9 cellular contexts compared by ENCODE assay signal in genomic region chr18:59067873-59068272, GRCh38.
DNase-seq lines count a peak whose midpoint lies in the region; ATAC-seq and TF ChIP-seq lines count a peak whose summit lies in the region.
"Had no signal": no experiment of that assay in that cellular context is flagged by ENCODE, and none has a peak within 500 bp of the region (broad histone marks: within the 10 kb centered on the region; RNA-seq: fewer than 3 reads in every experiment).

No MANE protein-coding gene starts in this region.

- H3K9me2 ChIP-seq in OCI-LY1 (ENCODE audit: low read depth, low read length): no peaks in the 10 kb centered on the region

- H3K79me2 ChIP-seq in OCI-LY1 (ENCODE audit: insufficient read depth, low read length): no peaks in the 10 kb centered on the region; the same call in 1 of the 2 replicates

- H3K36me3 ChIP-seq in OCI-LY1 (ENCODE audit: insufficient read depth, low read length): no peaks in the 10 kb centered on the region
- no peaks in the 10 kb centered on the region for H3K36me3 ChIP-seq in uterus
- H3K36me3 ChIP-seq in CD4-positive, alpha-beta memory T cell (ENCODE audit: insufficient read depth, low read length): no peaks in the 10 kb centered on the region

- H3K4me3 ChIP-seq in OCI-LY1 (ENCODE audit: low read depth, low read length, poor library complexity, severe bottlenecking) (no peak overlapping the region), uterus (no peak overlapping the region)
- H3K4me3 ChIP-seq in CD4-positive, alpha-beta memory T cell (ENCODE audit: low read length in 2 of 2): no peak overlapping the region

- H3F3A ChIP-seq in OCI-LY1 (ENCODE audit: insufficient read depth, low read length): no peaks in the 10 kb centered on the region

- no peak overlapping the region for H2AFZ ChIP-seq in OCI-LY1 (ENCODE audit: low read length)

- H3K36me3 Mint-ChIP-seq in CD4-positive, alpha-beta memory T cell: no peaks in the 10 kb centered on the region

- TF ChIP-seq POLR2A in uterus (IDR thresholded peaks at IDR 0.05): no peak

- ATAC-seq in foreskin keratinocyte (no peak), HG02610 (IDR thresholded peaks at IDR 0.05; ENCODE audit: unreplicated experiment) (no peak)

- no peaks in the 10 kb centered on the region for H4K20me1 ChIP-seq in OCI-LY1 (ENCODE audit: insufficient read depth, low read length)

- no peak overlapping the region for H3K4me3 Mint-ChIP-seq in CD4-positive, alpha-beta memory T cell
- H3K4me3 Mint-ChIP-seq: dendritic cell treated with granulocyte-macrophage colony-stimulating factor and Interleukin-4, amounts not matched to agents 40 ng/mL and 50 ng/mL, for 4 days had no signal

- peaks cover 0 to 1% (median 0%) of the 10 kb centered on the region in 4 donors for H3K4me1 Mint-ChIP-seq in CD4-positive, alpha-beta memory T cell

- H3K9me3 ChIP-seq in OCI-LY1 (ENCODE audit: low read length): no peaks in the 10 kb centered on the region
- H3K9me3 ChIP-seq in uterus: no peaks in the 10 kb centered on the region
- H3K9me3 ChIP-seq in CD4-positive, alpha-beta memory T cell (ENCODE audit: control insufficient read depth in 1 of 2, low read length in 2 of 2): no peaks in the 10 kb centered on the region

- H3K9ac ChIP-seq in OCI-LY1 (ENCODE audit: low read length): no peak overlapping the region

- DNase-seq in stimulated activated CD4-positive, alpha-beta T cell treated with anti-CD3 and anti-CD28 coated beads, Interleukin-1b, Interleukin-23, amount 100 ng/mL, for 48 hours: peak; percentile 12
- no peak for DNase-seq in stimulated activated CD4-positive, alpha-beta T cell treated with anti-CD3 and anti-CD28 coated beads, Interleukin-4, amount 100 ng/mL, for 24 hours
- DNase-seq in foreskin keratinocyte (no peak), uterus (no peak), EL (no peak)
- DNase-seq in CD4-positive, alpha-beta memory T cell: no peak

- CTCF ChIA-PET in CD4-positive, alpha-beta memory T cell (lab: Charles Lee; ENCODE audit: partially characterized antibody): interaction anchor here (0.8 to 9.3 kb wide), 6 partner anchors 13 to 540 kb away, joined by 3 to 293 read pairs (median 4); no protein-coding TSS in a partner anchor

- H3K27ac ChIP-seq in OCI-LY1 (ENCODE audit: low read depth, low read length, poor library complexity, severe bottlenecking): no peak overlapping the region
- no peak overlapping the region for H3K27ac ChIP-seq in foreskin keratinocyte
- H3K27ac ChIP-seq in uterus: no peak overlapping the region
- no peak overlapping the region for H3K27ac ChIP-seq in CD4-positive, alpha-beta memory T cell (ENCODE audit: low read depth, low read length)

- H3K27me3 ChIP-seq in OCI-LY1 (ENCODE audit: insufficient read depth, low read length): peaks cover 6% of the 10 kb centered on the region; the same call in 1 of the 2 replicates
- H3K27me3 ChIP-seq in foreskin keratinocyte: no peaks in the 10 kb centered on the region
- no peaks in the 10 kb centered on the region for H3K27me3 ChIP-seq in uterus
- no peaks in the 10 kb centered on the region for H3K27me3 ChIP-seq in CD4-positive, alpha-beta memory T cell (ENCODE audit: insufficient read depth, low read length)

- no peaks in the 10 kb centered on the region for H3K4me1 ChIP-seq in OCI-LY1 (ENCODE audit: insufficient read depth, low read length, severe bottlenecking)
- no peaks in the 10 kb centered on the region for H3K4me1 ChIP-seq in foreskin keratinocyte
- no peaks in the 10 kb centered on the region for H3K4me1 ChIP-seq in uterus
- H3K4me1 ChIP-seq in CD4-positive, alpha-beta memory T cell (ENCODE audit: insufficient read depth, low read length): no peaks in the 10 kb centered on the region

- no peak overlapping the region for H3K4me2 ChIP-seq in OCI-LY1 (ENCODE audit: low read length)

- POLR2A ChIA-PET in CD4-positive, alpha-beta memory T cell (lab: Charles Lee; ENCODE audit: partially characterized antibody): no interaction called here

- no peaks in the 10 kb centered on the region for H3K9me3 Mint-ChIP-seq in CD4-positive, alpha-beta memory T cell
- H3K9me3 Mint-ChIP-seq: dendritic cell treated with granulocyte-macrophage colony-stimulating factor and Interleukin-4, amounts not matched to agents 40 ng/mL and 50 ng/mL, for 4 days had no signal

- peak; percentile 70 for TF ChIP-seq CTCF in OCI-LY1 (IDR thresholded peaks at IDR 0.05; ENCODE audit: low read length)
- TF ChIP-seq CTCF in foreskin keratinocyte (conservative IDR thresholded peaks at IDR 0.05): peak; percentile 70
- peak in 3 of 4 experiments; percentile 8 to 21 (median 13) for TF ChIP-seq CTCF in uterus (IDR thresholded peaks at IDR 0.05)

- peaks cover 3 to 7% of the 10 kb centered on the region in 2 donors for H3K27me3 Mint-ChIP-seq in CD4-positive, alpha-beta memory T cell

- H3K27ac Mint-ChIP-seq in CD4-positive, alpha-beta memory T cell: no peak overlapping the region
- H3K27ac Mint-ChIP-seq: dendritic cell treated with granulocyte-macrophage colony-stimulating factor and Interleukin-4, amounts not matched to agents 40 ng/mL and 50 ng/mL, for 4 days had no signal

- intact Hi-C loops in uterus (cut with DNase I; ENCODE audit: low total_unique reads): no loop called here
- intact Hi-C loops in CD4-positive, alpha-beta memory T cell (cut with micrococcal nuclease): no loop called here

Comparison
In these comparisons a context has a peak if more than half of its experiments do, and no peak if none do; other contexts are left out.
1. CTCF ChIP-seq: peak in every context shown above with its lines; median percentile 70 in OCI-LY1; 70 in foreskin keratinocyte; 13 in uterus.